34 cellular contexts compared by ENCODE assay signal in genomic region chr17:7977039-7977438, GRCh38. TPM values are rescaled to one million over a fixed set of nuclear protein-coding genes. Genes with fewer than 3 reads are reported as not detected.
"Had no signal": no experiment of that assay in that cellular context is flagged by ENCODE, and none has a peak within 500 bp of the region (broad histone marks: within the 10 kb centered on the region; RNA-seq: fewer than 3 reads in every experiment).

No MANE protein-coding gene starts in this region.

- H3K4me3 Mint-ChIP-seq: activated B cell treated with CpG ODN at 0.5 μM for 24 hours; activated CD4-positive, alpha-beta memory T cell treated with anti-CD3 and anti-CD28 coated beads, Interleukin-2, amount 10 ng/mL, durations not matched to agents 7 days and 5 days; activated naive CD4-positive, alpha-beta T cell treated with anti-CD3 and anti-CD28 coated beads, Interleukin-2, amount 10 ng/mL, durations not matched to agents 7 days and 5 days; activated naive CD8-positive, alpha-beta T cell treated with anti-CD3 and anti-CD28 coated beads for 36 hours; activated T-cell treated with anti-CD3 and anti-CD28 coated beads, Interleukin-2, amount 50 U/mL, for 24 hours had no signal

- H3K4me3 ChIP-seq: K562, Peyer's patch had no signal

- H3K4me1 Mint-ChIP-seq: activated B cell treated with CpG ODN at 0.5 μM for 24 hours; activated naive CD4-positive, alpha-beta T cell treated with anti-CD3 and anti-CD28 coated beads, Interleukin-2, amount 10 ng/mL, durations not matched to agents 7 days and 5 days; activated naive CD8-positive, alpha-beta T cell treated with anti-CD3 and anti-CD28 coated beads for 36 hours had no signal

- ATAC-seq: K562, PC-3, SK-N-SH treated with all-trans-retinoic acid at 6 μM for 48 hours had no signal

- H3K4me1 ChIP-seq: Peyer's patch had no signal

- H3K27ac Mint-ChIP-seq: activated B cell treated with CpG ODN at 0.5 μM for 24 hours; activated CD4-positive, alpha-beta memory T cell treated with anti-CD3 and anti-CD28 coated beads, Interleukin-2, amount 10 ng/mL, durations not matched to agents 7 days and 5 days; activated naive CD4-positive, alpha-beta T cell treated with anti-CD3 and anti-CD28 coated beads, Interleukin-2, amount 10 ng/mL, durations not matched to agents 7 days and 5 days; activated naive CD8-positive, alpha-beta T cell treated with anti-CD3 and anti-CD28 coated beads for 36 hours; activated T-cell treated with anti-CD3 and anti-CD28 coated beads, Interleukin-2, amount 50 U/mL, for 24 hours; activated T-helper 2 cell treated with anti-CD3 and anti-CD28 coated beads, Interferon-gamma antibody, Interleukin-2, Interleukin-4, amounts not matched to agents 10 μg/mL and 5 μg/mL and 100 μg/mL, durations not matched to agents 14 hours and 24 hours and 36 hours had no signal

- DNase-seq: activated B cell treated with CpG ODN at 0.5 μM for 24 hours; activated CD4-positive, alpha-beta memory T cell treated with anti-CD3 and anti-CD28 coated beads, Interleukin-2, amount 10 ng/mL, durations not matched to agents 7 days and 5 days; activated CD4-positive, alpha-beta T cell treated with anti-CD3 and anti-CD28 coated beads for 4 hours; activated CD4-positive, alpha-beta T cell treated with anti-CD3 and anti-CD28 coated beads, Interleukin-2, amount 50 U/mL, for 1 hour; activated CD4-positive, CD25-positive, alpha-beta regulatory T cell treated with anti-CD3 and anti-CD28 coated beads, Interleukin-2, amount 50 U/mL, for 72 hours; activated CD8-positive, alpha-beta memory T cell treated with anti-CD3 and anti-CD28 coated beads for 24 hours; activated gamma-delta T cell; activated naive CD4-positive, alpha-beta T cell treated with anti-CD3 and anti-CD28 coated beads, Interleukin-2, amount 10 ng/mL, durations not matched to agents 7 days and 5 days; activated naive CD8-positive, alpha-beta T cell treated with anti-CD3 and anti-CD28 coated beads for 36 hours; activated T-cell treated with anti-CD3 and anti-CD28 coated beads, Interleukin-2, amount 50 U/mL, for 24 hours; amniotic stem cell; aorta; brain microvascular endothelial cell; central memory CD4-positive, alpha-beta T cell; NCI-H1092 treated with DMSO at 0.1 percent for 48 hours; NCI-H1694; NCI-H2029; NCI-H510A; NCI-H526; NK-92 treated with Interleukin-12 subunit alpha and Interleukin-12 subunit beta, amount 100 ng/mL, for 24 hours; PC-3; Peyer's patch; RPMI8226; SIG-M5; T-helper 1 cell; T-helper 2 cell; T-helper 9 cell had no signal

- H3K36me3 ChIP-seq: brain microvascular endothelial cell, Peyer's patch had no signal

- H3K27ac ChIP-seq: brain microvascular endothelial cell, Peyer's patch, VCaP had no signal

- H3K27me3 ChIP-seq: brain microvascular endothelial cell, Peyer's patch had no signal

RNA-seq across cellular contexts. Expression of gene GUCY2D, which starts 25.4 kb away (rescaled TPM):
- total RNA-seq: activated B cell treated with CpG ODN at 0.5 μM for 24 hours; activated CD4-positive, alpha-beta memory T cell treated with anti-CD3 and anti-CD28 coated beads, Interleukin-2, amount 10 ng/mL, durations not matched to agents 7 days and 5 days; activated naive CD8-positive, alpha-beta T cell treated with anti-CD3 and anti-CD28 coated beads for 36 hours; activated T-helper 2 cell treated with anti-CD3 and anti-CD28 coated beads, Interferon-gamma antibody, Interleukin-2, Interleukin-4, amounts not matched to agents 10 μg/mL and 5 μg/mL and 100 μg/mL, durations not matched to agents 14 hours and 24 hours and 36 hours; aorta; cerebellum; M059J; PC-3; Peyer's patch; SK-MEL-5 had no signal
- polyA plus RNA-seq: aorta, K562 had no signal

RNA-seq across cellular contexts. Expression of gene KCNAB3, which starts 47.4 kb away (rescaled TPM):
- total RNA-seq: M059J had no signal
